ENCODE assay signal across 1 cellular context in genomic region chr5:140673187-140673976, GRCh38.
TF ChIP-seq lines count a peak whose summit lies in the region.

Gene DND1, minus strand, starts transcription at chr5:140673576. Its CDS starts 34 bp downstream, at chr5:140673542.

TF ChIP-seq in GM12878, 131 proteins besides CTCF, POLR2A, EP300 and RAD21 (continued from another document):
- TF ChIP-seq BCL3 (IDR thresholded peaks at IDR 0.05; ENCODE audit: borderline replicate concordance, insufficient read depth, low read depth, low read length, poor library complexity, severe bottlenecking) (no peak), TCF3 (IDR thresholded peaks at IDR 0.05; ENCODE audit: borderline replicate concordance, insufficient read depth, low read depth, low read length) (no peak), TCF7 (IDR thresholded peaks at IDR 0.05; ENCODE audit: borderline replicate concordance) (no peak), LARP7 (IDR thresholded peaks at IDR 0.05) (no peak), GATAD2B (conservative IDR thresholded peaks at IDR 0.05; ENCODE audit: low read depth) (no peak), CREM (IDR thresholded peaks at IDR 0.05; ENCODE audit: low read depth) (no peak)
